ENCODE assay signal across 1 cellular context in the genomic region with DNA sequence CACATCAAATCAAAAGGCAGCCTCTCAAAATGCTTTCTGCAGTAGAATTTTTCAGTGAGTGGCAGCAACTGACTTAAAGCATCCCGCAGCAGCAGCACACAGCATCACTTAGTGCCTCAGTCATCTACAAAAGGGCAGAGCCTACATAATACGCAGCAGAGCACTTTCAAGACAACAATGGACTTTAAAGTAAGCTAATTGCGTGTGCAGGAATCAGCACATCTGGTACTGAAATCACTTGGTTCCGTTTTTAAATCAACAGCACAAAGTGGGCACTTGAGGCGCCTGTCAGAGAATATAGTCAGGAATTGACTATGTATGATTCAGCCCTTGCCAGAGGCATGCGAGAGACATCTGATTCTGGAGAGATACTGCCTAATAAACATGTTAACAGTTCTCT.
TF ChIP-seq lines count a peak whose summit lies in the region.

No MANE protein-coding gene starts in this region.

TF ChIP-seq in neural cell, 6 proteins besides CTCF, POLR2A, EP300 and RAD21:
- TF ChIP-seq POLR2AphosphoS5 (IDR thresholded peaks at IDR 0.05), result peak; percentile 21
- TF ChIP-seq TAF1 (IDR thresholded peaks at IDR 0.05; ENCODE audit: low read depth), result no peak
TF ChIP-seq in neural cell: peak in this region for 1.
